ENCODE assay signal across 11 cellular contexts in the genomic region with DNA sequence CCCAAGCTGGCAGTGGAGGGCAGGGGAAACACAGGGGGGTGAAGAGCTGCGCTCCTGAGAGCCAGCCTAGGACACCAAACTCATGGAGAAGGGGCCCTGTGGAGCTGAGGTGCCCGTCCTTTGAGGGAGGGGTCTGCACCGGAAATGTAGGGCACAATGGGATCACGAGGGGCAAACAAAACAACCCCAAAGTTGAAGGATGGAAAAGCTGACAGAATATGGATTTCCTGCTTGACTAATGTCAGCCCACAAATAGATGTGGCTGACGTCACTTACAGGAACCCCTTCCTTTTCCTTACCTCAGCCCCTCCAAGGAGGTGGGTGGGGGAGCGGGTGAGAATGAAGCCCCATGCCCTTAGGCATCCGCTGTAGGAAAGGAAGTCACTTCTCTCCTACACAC.
A peak's percentile ranks its signal among the peaks of the same experiment; 100 is the strongest.
DNase-seq lines count a peak whose midpoint lies in the region; ATAC-seq and TF ChIP-seq lines count a peak whose summit lies in the region.
"Had no signal": no experiment of that assay in that cellular context is flagged by ENCODE, and none has a peak within 500 bp of the region (broad histone marks: within the 10 kb centered on the region; RNA-seq: fewer than 3 reads in every experiment).

No MANE protein-coding gene starts in this region.

- H3K9me3 ChIP-seq in HAP-1: no peaks in the 10 kb centered on the region
- H3K9me3 ChIP-seq: MG63 had no signal

- in situ Hi-C loops in HAP-1 (cut with MboI; ENCODE audit: low sequenced_read_pairs): no loop called here

- peaks cover 12 to 24% of the 10 kb centered on the region in 2 donors for H3K4me1 Mint-ChIP-seq in natural killer cell treated with Interleukin-12 subunit alpha and Interleukin-12 subunit beta and Interleukin-15 and Interleukin-18, amount 100 ng/mL, for 72 hours (ENCODE audit: low read depth in 2 of 2)
- peaks cover 0 to 5% of the 10 kb centered on the region in 2 donors for H3K4me1 Mint-ChIP-seq in natural killer cell
- peaks cover 71% of the 10 kb centered on the region for H3K4me1 Mint-ChIP-seq in activated naive CD4-positive, alpha-beta T cell treated with anti-CD3 and anti-CD28 coated beads, Interleukin-2, amount 50 U/mL, for 24 hours
- H3K4me1 Mint-ChIP-seq: H9 had no signal

- H3K27ac Mint-ChIP-seq in natural killer cell treated with Interleukin-12 subunit alpha and Interleukin-12 subunit beta and Interleukin-15 and Interleukin-18, amount 100 ng/mL, for 72 hours: peak overlapping the region; percentile 34 to 64
- no peak overlapping the region for H3K27ac Mint-ChIP-seq in natural killer cell
- H3K27ac Mint-ChIP-seq in activated naive CD4-positive, alpha-beta T cell treated with anti-CD3 and anti-CD28 coated beads, Interleukin-2, amount 50 U/mL, for 24 hours: peak overlapping the region; percentile 95
- H3K27ac Mint-ChIP-seq: H9 had no signal

- DNase-seq in natural killer cell treated with Interleukin-12 subunit alpha and Interleukin-12 subunit beta and Interleukin-15 and Interleukin-18, amount 100 ng/mL, for 72 hours (ENCODE audit: low spot score): no peak
- no peak for DNase-seq in natural killer cell
- DNase-seq in stimulated activated CD4-positive, alpha-beta T cell treated with anti-CD3 and anti-CD28 coated beads, Interleukin-1b, Interleukin-23, amount 100 ng/mL, for 4 hours (ENCODE audit: low read depth in 2 of 2): peak; percentile 55 to 64
- DNase-seq in HAP-1 (ENCODE audit: low spot score in 2 of 2): no peak
- DNase-seq in DMS79 treated with DMSO at 0.1 percent for 48 hours (lab: John Stamatoyannopoulos, UW): no peak
- DNase-seq in A172 (ENCODE audit: low spot score): no peak
- DNase-seq: H9, MG63, NCI-H748 treated with DMSO at 0.1 percent for 48 hours had no signal

- H3K36me3 ChIP-seq in HAP-1 (replicated peaks): no peaks in the 10 kb centered on the region
- H3K36me3 ChIP-seq: MG63 had no signal

- peaks cover 9% of the 10 kb centered on the region for H3K27me3 ChIP-seq in HAP-1 (ENCODE audit: low read depth)

- H3K36me3 Mint-ChIP-seq in natural killer cell treated with Interleukin-12 subunit alpha and Interleukin-12 subunit beta and Interleukin-15 and Interleukin-18, amount 100 ng/mL, for 72 hours: no peaks in the 10 kb centered on the region
- no peaks in the 10 kb centered on the region for H3K36me3 Mint-ChIP-seq in natural killer cell
- H3K36me3 Mint-ChIP-seq in activated naive CD4-positive, alpha-beta T cell treated with anti-CD3 and anti-CD28 coated beads, Interleukin-2, amount 50 U/mL, for 24 hours: no peaks in the 10 kb centered on the region

- peak overlapping the region; percentile 81 for H3K4me3 Mint-ChIP-seq in natural killer cell treated with Interleukin-12 subunit alpha and Interleukin-12 subunit beta and Interleukin-15 and Interleukin-18, amount 100 ng/mL, for 72 hours
- no peak overlapping the region for H3K4me3 Mint-ChIP-seq in natural killer cell
- H3K4me3 Mint-ChIP-seq in activated naive CD4-positive, alpha-beta T cell treated with anti-CD3 and anti-CD28 coated beads, Interleukin-2, amount 50 U/mL, for 24 hours: peak overlapping the region; percentile 87
- H3K4me3 Mint-ChIP-seq: H9 had no signal

- TF ChIP-seq CTCF in natural killer cell (IDR thresholded peaks at IDR 0.05): no peak

- peaks cover 34 to 51% of the 10 kb centered on the region in 2 donors for H3K27me3 Mint-ChIP-seq in natural killer cell treated with Interleukin-12 subunit alpha and Interleukin-12 subunit beta and Interleukin-15 and Interleukin-18, amount 100 ng/mL, for 72 hours
- H3K27me3 Mint-ChIP-seq in natural killer cell (ENCODE audit: low read depth in 2 of 2): peaks cover 35 to 60% of the 10 kb centered on the region in 2 donors
- H3K27me3 Mint-ChIP-seq in activated naive CD4-positive, alpha-beta T cell treated with anti-CD3 and anti-CD28 coated beads, Interleukin-2, amount 50 U/mL, for 24 hours: no peaks in the 10 kb centered on the region

- H3K4me3 ChIP-seq in HAP-1: no peak overlapping the region
- H3K4me3 ChIP-seq: MG63 had no signal

- H3K4me1 ChIP-seq in HAP-1: peaks cover 2% of the 10 kb centered on the region; the same call in 1 of the 2 replicates

- intact Hi-C loops in natural killer cell (cut with micrococcal nuclease): no loop called here

- no peaks in the 10 kb centered on the region for H3K9me3 Mint-ChIP-seq in natural killer cell treated with Interleukin-12 subunit alpha and Interleukin-12 subunit beta and Interleukin-15 and Interleukin-18, amount 100 ng/mL, for 72 hours
- no peaks in the 10 kb centered on the region for H3K9me3 Mint-ChIP-seq in natural killer cell
- no peaks in the 10 kb centered on the region for H3K9me3 Mint-ChIP-seq in activated naive CD4-positive, alpha-beta T cell treated with anti-CD3 and anti-CD28 coated beads, Interleukin-2, amount 50 U/mL, for 24 hours
- H3K9me3 Mint-ChIP-seq: H9 had no signal

- ATAC-seq in natural killer cell treated with Interleukin-12 subunit alpha and Interleukin-12 subunit beta and Interleukin-15 and Interleukin-18, amount 100 ng/mL, for 72 hours: peak; percentile 67 to 76
- ATAC-seq in natural killer cell (no peak), GM19455 (IDR thresholded peaks at IDR 0.05; ENCODE audit: unreplicated experiment) (no peak)

Comparison
In these comparisons a context has a peak if more than half of its experiments do, and no peak if none do; other contexts are left out.
1. ATAC-seq: peak in natural killer cell treated with Interleukin-12 subunit alpha and Interleukin-12 subunit beta and Interleukin-15 and Interleukin-18, amount 100 ng/mL, for 72 hours (2 of 2); none in natural killer cell (0 of 3) and GM19455 (single experiment).
2. H3K27ac Mint-ChIP-seq: peak in natural killer cell treated with Interleukin-12 subunit alpha and Interleukin-12 subunit beta and Interleukin-15 and Interleukin-18, amount 100 ng/mL, for 72 hours (2 of 2) and activated naive CD4-positive, alpha-beta T cell treated with anti-CD3 and anti-CD28 coated beads, Interleukin-2, amount 50 U/mL, for 24 hours (single experiment); none in natural killer cell (0 of 2).
3. DNase-seq: peak in stimulated activated CD4-positive, alpha-beta T cell treated with anti-CD3 and anti-CD28 coated beads, Interleukin-1b, Interleukin-23, amount 100 ng/mL, for 4 hours (2 of 2); none in natural killer cell treated with Interleukin-12 subunit alpha and Interleukin-12 subunit beta and Interleukin-15 and Interleukin-18, amount 100 ng/mL, for 72 hours (single experiment), natural killer cell (single experiment), HAP-1 (0 of 2), DMS79 treated with DMSO at 0.1 percent for 48 hours (single experiment) and A172 (single experiment).